Comparison of ENCODE assay signal across 13 cellular contexts in the genomic region with DNA sequence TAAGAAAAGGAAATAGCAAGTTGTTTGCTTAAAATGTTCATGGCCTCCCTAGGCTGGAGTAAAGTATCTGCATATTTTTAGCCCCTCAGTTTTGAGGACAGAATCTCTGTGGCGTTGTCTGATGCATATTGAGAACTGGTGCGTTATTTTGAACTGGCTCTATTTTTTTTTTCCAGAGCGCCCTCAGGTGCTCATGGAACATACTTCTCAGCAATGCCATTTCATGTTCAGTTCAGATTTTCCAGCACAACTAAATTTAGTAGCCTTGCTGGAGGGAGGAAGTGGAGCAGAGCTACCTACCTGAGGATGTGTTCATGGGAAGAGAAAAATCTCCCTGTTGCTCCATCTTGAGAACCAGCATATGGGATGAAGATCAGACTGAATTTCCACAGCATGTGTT.
DNase-seq lines count a peak whose midpoint lies in the region; TF ChIP-seq lines count a peak whose summit lies in the region.
"Had no signal": no experiment of that assay in that cellular context is flagged by ENCODE, and none has a peak within 500 bp of the region (broad histone marks: within the 10 kb centered on the region; RNA-seq: fewer than 3 reads in every experiment).

No MANE protein-coding gene starts in this region.

- TF ChIP-seq CTCF in VCaP (conservative IDR thresholded peaks at IDR 0.05) (peak; percentile 73), lower leg skin (IDR thresholded peaks at IDR 0.05) (no peak)

- no peaks in the 10 kb centered on the region for H3K9me3 ChIP-seq in MG63
- H3K9me3 ChIP-seq: mucosa of descending colon had no signal

- no peak overlapping the region for H2BK15ac ChIP-seq in mesendoderm (replicated peaks; ENCODE audit: low read depth)

- no peaks in the 10 kb centered on the region for H3K36me3 Mint-ChIP-seq in immature natural killer cell

- H3K27ac Mint-ChIP-seq in immature natural killer cell = no peak overlapping the region
- H3K27ac Mint-ChIP-seq: activated CD4-positive, alpha-beta T cell treated with anti-CD3 and anti-CD28 coated beads for 36 hours had no signal

- no peak overlapping the region for H4K8ac ChIP-seq in mesendoderm (ENCODE audit: low read depth, low read length)

- no peaks in the 10 kb centered on the region for H3K36me3 ChIP-seq in mesendoderm (ENCODE audit: control insufficient read depth, insufficient read depth, low read length)
- H3K36me3 ChIP-seq in MG63 = no peaks in the 10 kb centered on the region

- H2AK5ac ChIP-seq in mesendoderm (ENCODE audit: low read length) = peak overlapping the region; percentile 40

- H3K27me3 Mint-ChIP-seq in immature natural killer cell (ENCODE audit: low read depth in 3 of 3) = peaks cover 0 to 2% (median 0%) of the 10 kb centered on the region in 3 donors
- H3K27me3 Mint-ChIP-seq: activated CD4-positive, alpha-beta T cell treated with anti-CD3 and anti-CD28 coated beads for 36 hours had no signal

- H3K4me1 Mint-ChIP-seq in immature natural killer cell = no peaks in the 10 kb centered on the region
- H3K4me1 Mint-ChIP-seq: activated CD4-positive, alpha-beta T cell treated with anti-CD3 and anti-CD28 coated beads for 36 hours had no signal

- H3K4me3 ChIP-seq in mesendoderm (ENCODE audit: low read length) = no peak overlapping the region
- H3K4me3 ChIP-seq in MG63 = no peak overlapping the region
- H3K4me3 ChIP-seq in lower leg skin (ENCODE audit: low read depth, poor library complexity, severe bottlenecking) = no peak overlapping the region
- H3K4me3 ChIP-seq: dorsolateral prefrontal cortex, mucosa of descending colon had no signal

- peaks cover 2% of the 10 kb centered on the region for H3K4me1 ChIP-seq in mesendoderm (ENCODE audit: control insufficient read depth, low read depth, low read length)

- H3K9me3 Mint-ChIP-seq in immature natural killer cell = peaks cover 0 to 2% (median 0%) of the 10 kb centered on the region in 6 donors

- no CpG with 5 or more reads among the region's 3 CpGs for WGBS in mesendoderm (ENCODE audit: extremely low coverage, insufficient coverage, low lambda C conversion rate)
- WGBS in lower leg skin, 2 donors = 58 to 60% methylated on average over 3 of the region's 3 CpGs

- H3K56ac ChIP-seq in mesendoderm (ENCODE audit: low read length) = peak overlapping the region; percentile 29

- peak overlapping the region; percentile 82 for H2BK120ac ChIP-seq in mesendoderm (ENCODE audit: low read depth, low read length)

- DNase-seq in Caki2 (ENCODE audit: low read depth) (peak; percentile 44), KBM-7 (peak; percentile 4), mesendoderm (peak; percentile 29), MG63 (no peak), immature natural killer cell (no peak), lower leg skin (ENCODE audit: low spot score in 2 of 2) (no peak)
- no peak for DNase-seq in activated CD4-positive, alpha-beta T cell treated with anti-CD3 and anti-CD28 coated beads for 48 hours
- DNase-seq: activated CD4-positive, alpha-beta T cell treated with anti-CD3 and anti-CD28 coated beads for 36 hours; activated effector memory CD4-positive, alpha-beta T cell treated with anti-CD3 and anti-CD28 coated beads, Interleukin-2, amount 50 U/mL, for 16 hours; DMS79 treated with DMSO at 0.1 percent for 48 hours; dorsolateral prefrontal cortex; mucosa of descending colon had no signal

- H3K18ac ChIP-seq in mesendoderm (ENCODE audit: low read length) = peak overlapping the region; percentile 93

- H3K23ac ChIP-seq in mesendoderm (ENCODE audit: low read length) = no peak overlapping the region

- peak overlapping the region; percentile 21 for H2BK5ac ChIP-seq in mesendoderm (ENCODE audit: low read length)

- H3K9ac ChIP-seq in mesendoderm (ENCODE audit: low read length) = peak overlapping the region; percentile 11

- H3K4me2 ChIP-seq in mesendoderm (ENCODE audit: low read length) = no peak overlapping the region

- intact Hi-C loops in lower leg skin (cut with DNase I; ENCODE audit: low total_unique reads) = no loop called here

- no peak overlapping the region for H3K4me3 Mint-ChIP-seq in immature natural killer cell
- H3K4me3 Mint-ChIP-seq: activated CD4-positive, alpha-beta T cell treated with anti-CD3 and anti-CD28 coated beads for 36 hours had no signal

- TF ChIP-seq POLR2A in lower leg skin (IDR thresholded peaks at IDR 0.05) = no peak

- in situ Hi-C loops in Caki2 (cut with HindIII; ENCODE audit: low pct_unique_long_range_greater_than_20kb, low sequenced_read_pairs) = no loop called here
- in situ Hi-C loops in KBM-7 (cut with MboI; ENCODE audit: low pct_unique_long_range_greater_than_20kb, low sequenced_read_pairs) = no loop called here

- H3K27me3 ChIP-seq in mesendoderm (ENCODE audit: insufficient read depth, low read length, poor library complexity) = no peaks in the 10 kb centered on the region
- no peaks in the 10 kb centered on the region for H3K27me3 ChIP-seq in MG63

- H3K79me2 ChIP-seq in mesendoderm (ENCODE audit: control insufficient read depth, insufficient read depth, low read length) = no peaks in the 10 kb centered on the region

- H3K79me1 ChIP-seq in mesendoderm (ENCODE audit: low read length) = no peaks in the 10 kb centered on the region

- H3K27ac ChIP-seq in VCaP (peak overlapping the region; percentile 97), mesendoderm (ENCODE audit: low read depth, low read length) (no peak overlapping the region)

- H3K4ac ChIP-seq in mesendoderm (ENCODE audit: low read depth, low read length) = peak overlapping the region; percentile 24

- H4K5ac ChIP-seq in mesendoderm (ENCODE audit: low read length) = peak overlapping the region; percentile 56

Comparison
In these comparisons a context has a peak if more than half of its experiments do, and no peak if none do; other contexts are left out.
1. DNase-seq: peak in Caki2 (single experiment), KBM-7 (single experiment) and mesendoderm (single experiment); none in MG63 (single experiment), immature natural killer cell (0 of 3), activated CD4-positive, alpha-beta T cell treated with anti-CD3 and anti-CD28 coated beads for 48 hours (single experiment) and lower leg skin (0 of 2).